Comparison of ENCODE assay signal across 1 cellular context in genomic region chr17:44775136-44775837, GRCh38.
TF ChIP-seq lines count a peak whose summit lies in the region.

No MANE protein-coding gene starts in this region.

TF ChIP-seq in HepG2, 621 proteins besides CTCF, POLR2A, EP300 and RAD21 (continued from another document and continues in another):
- TF ChIP-seq TARDBP (CRISPR knock-in tag; IDR thresholded peaks at IDR 0.05), result peak; percentile 18; the same call in 1 of the 2 replicates
- 0 out of 2 replicates have a peak, but pooled peaks have one; percentile 25 for TF ChIP-seq ZNF160 (CRISPR knock-in tag; IDR thresholded peaks at IDR 0.05)
- TF ChIP-seq MEF2D (CRISPR knock-in tag; IDR thresholded peaks at IDR 0.05), result 0 out of 2 replicates have a peak, but pooled peaks have one; percentile 19
- TF ChIP-seq RNF2 (conservative IDR thresholded peaks at IDR 0.05; ENCODE audit: low read depth), result peak; percentile 51; the same call in 1 of the 2 replicates
- no peak for TF ChIP-seq PRDM4 (CRISPR knock-in tag; IDR thresholded peaks at IDR 0.05; ENCODE audit: borderline replicate concordance)
- TF ChIP-seq ATF7 (IDR thresholded peaks at IDR 0.05), result no peak
- peak; percentile 83; the same call in 1 of the 2 replicates for TF ChIP-seq ATF7 (CRISPR knock-in tag; IDR thresholded peaks at IDR 0.05)
- TF ChIP-seq TCF7 (IDR thresholded peaks at IDR 0.05; ENCODE audit: low read depth), result no peak
- no peak for TF ChIP-seq ZNF792 (CRISPR knock-in tag; IDR thresholded peaks at IDR 0.05)
- peak; percentile 60 for TF ChIP-seq ZGPAT (CRISPR knock-in tag; IDR thresholded peaks at IDR 0.05)
- peak; percentile 13 for TF ChIP-seq XRCC5 (optimal IDR thresholded peaks at IDR 0.05; ENCODE audit: low read length)
- TF ChIP-seq CBX1 (IDR thresholded peaks at IDR 0.05; ENCODE audit: low read depth), result peak; percentile 36
- peak; percentile 75; the same call in 1 of the 2 replicates for TF ChIP-seq ZNF749 (CRISPR knock-in tag; IDR thresholded peaks at IDR 0.05; ENCODE audit: borderline replicate concordance)
- peak; percentile 87; the same call in 1 of the 2 replicates for TF ChIP-seq TEAD2 (CRISPR knock-in tag; IDR thresholded peaks at IDR 0.05)
- no peak for TF ChIP-seq MTF2 (CRISPR knock-in tag; IDR thresholded peaks at IDR 0.05; ENCODE audit: borderline replicate concordance)
- TF ChIP-seq SP1 (IDR thresholded peaks at IDR 0.05), result 0 out of 2 replicates have a peak, but pooled peaks have one; percentile 20
- peak; percentile 83 for TF ChIP-seq SP1 (CRISPR knock-in tag; IDR thresholded peaks at IDR 0.05)
- peak; percentile 72; the same call in 1 of the 2 replicates for TF ChIP-seq HES4 (CRISPR knock-in tag; IDR thresholded peaks at IDR 0.05; ENCODE audit: borderline replicate concordance)
- peak; percentile 67; the same call in 1 of the 2 replicates for TF ChIP-seq IRX3 (CRISPR knock-in tag; IDR thresholded peaks at IDR 0.05; ENCODE audit: borderline replicate concordance, low read depth)
- TF ChIP-seq, protein P1, sequence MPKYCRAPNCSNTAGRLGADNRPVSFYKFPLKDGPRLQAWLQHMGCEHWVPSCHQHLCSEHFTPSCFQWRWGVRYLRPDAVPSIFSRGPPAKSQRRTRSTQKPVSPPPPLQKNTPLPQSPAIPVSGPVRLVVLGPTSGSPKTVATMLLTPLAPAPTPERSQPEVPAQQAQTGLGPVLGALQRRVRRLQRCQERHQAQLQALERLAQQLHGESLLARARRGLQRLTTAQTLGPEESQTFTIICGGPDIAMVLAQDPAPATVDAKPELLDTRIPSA (CRISPR knock-in tag; IDR thresholded peaks at IDR 0.05; ENCODE audit: borderline replicate concordance), result no peak
- no peak for TF ChIP-seq NAIF1 (CRISPR knock-in tag; IDR thresholded peaks at IDR 0.05; ENCODE audit: borderline replicate concordance)
- peak; percentile 96; the same call in 2 of the 3 replicates for TF ChIP-seq MXI1 (IDR thresholded peaks at IDR 0.05; ENCODE audit: borderline replicate concordance, low read depth, low read length)
- TF ChIP-seq GABPB1 (CRISPR knock-in tag; IDR thresholded peaks at IDR 0.05), result peak; percentile 52; the same call in 1 of the 2 replicates
- TF ChIP-seq, protein P2, sequence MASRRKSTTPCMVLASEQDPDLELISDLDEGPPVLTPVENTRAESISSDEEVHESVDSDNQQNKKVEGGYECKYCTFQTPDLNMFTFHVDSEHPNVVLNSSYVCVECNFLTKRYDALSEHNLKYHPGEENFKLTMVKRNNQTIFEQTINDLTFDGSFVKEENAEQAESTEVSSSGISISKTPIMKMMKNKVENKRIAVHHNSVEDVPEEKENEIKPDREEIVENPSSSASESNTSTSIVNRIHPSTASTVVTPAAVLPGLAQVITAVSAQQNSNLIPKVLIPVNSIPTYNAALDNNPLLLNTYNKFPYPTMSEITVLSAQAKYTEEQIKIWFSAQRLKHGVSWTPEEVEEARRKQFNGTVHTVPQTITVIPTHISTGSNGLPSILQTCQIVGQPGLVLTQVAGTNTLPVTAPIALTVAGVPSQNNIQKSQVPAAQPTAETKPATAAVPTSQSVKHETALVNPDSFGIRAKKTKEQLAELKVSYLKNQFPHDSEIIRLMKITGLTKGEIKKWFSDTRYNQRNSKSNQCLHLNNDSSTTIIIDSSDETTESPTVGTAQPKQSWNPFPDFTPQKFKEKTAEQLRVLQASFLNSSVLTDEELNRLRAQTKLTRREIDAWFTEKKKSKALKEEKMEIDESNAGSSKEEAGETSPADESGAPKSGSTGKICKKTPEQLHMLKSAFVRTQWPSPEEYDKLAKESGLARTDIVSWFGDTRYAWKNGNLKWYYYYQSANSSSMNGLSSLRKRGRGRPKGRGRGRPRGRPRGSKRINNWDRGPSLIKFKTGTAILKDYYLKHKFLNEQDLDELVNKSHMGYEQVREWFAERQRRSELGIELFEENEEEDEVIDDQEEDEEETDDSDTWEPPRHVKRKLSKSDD (CRISPR knock-in tag; IDR thresholded peaks at IDR 0.05; ENCODE audit: low read depth), result peak; percentile 80; the same call in 1 of the 2 replicates
- TF ChIP-seq BORCS8-MEF2B (CRISPR knock-in tag; IDR thresholded peaks at IDR 0.05), result peak; percentile 67; the same call in 1 of the 2 replicates
- TF ChIP-seq, protein P3, sequence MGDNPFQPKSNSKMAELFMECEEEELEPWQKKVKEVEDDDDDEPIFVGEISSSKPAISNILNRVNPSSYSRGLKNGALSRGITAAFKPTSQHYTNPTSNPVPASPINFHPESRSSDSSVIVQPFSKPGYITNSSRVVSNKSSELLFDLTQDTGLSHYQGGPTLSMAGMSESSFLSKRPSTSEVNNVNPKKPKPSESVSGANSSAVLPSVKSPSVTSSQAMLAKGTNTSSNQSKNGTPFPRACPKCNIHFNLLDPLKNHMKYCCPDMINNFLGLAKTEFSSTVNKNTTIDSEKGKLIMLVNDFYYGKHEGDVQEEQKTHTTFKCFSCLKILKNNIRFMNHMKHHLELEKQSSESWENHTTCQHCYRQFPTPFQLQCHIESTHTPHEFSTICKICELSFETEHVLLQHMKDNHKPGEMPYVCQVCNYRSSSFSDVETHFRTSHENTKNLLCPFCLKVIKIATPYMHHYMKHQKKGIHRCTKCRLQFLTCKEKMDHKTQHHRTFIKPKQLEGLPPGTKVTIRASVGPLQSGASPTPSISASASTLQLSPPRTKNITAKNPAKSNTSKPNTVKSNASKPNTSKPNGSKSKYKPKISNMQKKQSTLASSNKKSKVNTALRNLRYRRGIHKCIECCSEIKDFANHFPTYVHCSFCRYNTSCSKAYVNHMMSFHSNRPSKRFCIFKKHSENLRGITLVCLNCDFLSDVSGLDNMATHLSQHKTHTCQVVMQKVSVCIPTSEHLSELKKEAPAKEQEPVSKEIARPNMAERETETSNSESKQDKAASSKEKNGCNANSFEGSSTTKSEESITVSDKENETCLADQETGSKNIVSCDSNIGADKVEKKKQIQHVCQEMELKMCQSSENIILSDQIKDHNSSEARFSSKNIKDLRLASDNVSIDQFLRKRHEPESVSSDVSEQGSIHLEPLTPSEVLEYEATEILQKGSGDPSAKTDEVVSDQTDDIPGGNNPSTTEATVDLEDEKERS (CRISPR knock-in tag; IDR thresholded peaks at IDR 0.05), result 0 out of 2 replicates have a peak, but pooled peaks have one; percentile 10
- no peak for TF ChIP-seq FOXK2 (IDR thresholded peaks at IDR 0.05)
- peak; percentile 60; the same call in 1 of the 2 replicates for TF ChIP-seq ZNF740 (CRISPR knock-in tag; IDR thresholded peaks at IDR 0.05)
- TF ChIP-seq ZNF501 (CRISPR knock-in tag; IDR thresholded peaks at IDR 0.05), result no peak
- TF ChIP-seq, protein P4, sequence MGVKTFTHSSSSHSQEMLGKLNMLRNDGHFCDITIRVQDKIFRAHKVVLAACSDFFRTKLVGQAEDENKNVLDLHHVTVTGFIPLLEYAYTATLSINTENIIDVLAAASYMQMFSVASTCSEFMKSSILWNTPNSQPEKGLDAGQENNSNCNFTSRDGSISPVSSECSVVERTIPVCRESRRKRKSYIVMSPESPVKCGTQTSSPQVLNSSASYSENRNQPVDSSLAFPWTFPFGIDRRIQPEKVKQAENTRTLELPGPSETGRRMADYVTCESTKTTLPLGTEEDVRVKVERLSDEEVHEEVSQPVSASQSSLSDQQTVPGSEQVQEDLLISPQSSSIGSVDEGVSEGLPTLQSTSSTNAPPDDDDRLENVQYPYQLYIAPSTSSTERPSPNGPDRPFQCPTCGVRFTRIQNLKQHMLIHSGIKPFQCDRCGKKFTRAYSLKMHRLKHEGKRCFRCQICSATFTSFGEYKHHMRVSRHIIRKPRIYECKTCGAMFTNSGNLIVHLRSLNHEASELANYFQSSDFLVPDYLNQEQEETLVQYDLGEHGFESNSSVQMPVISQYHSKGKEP (CRISPR knock-in tag; IDR thresholded peaks at IDR 0.05), result no peak
- peak; percentile 61 for TF ChIP-seq ZNF605 (CRISPR knock-in tag; IDR thresholded peaks at IDR 0.05)
- no peak for TF ChIP-seq SOX13 (IDR thresholded peaks at IDR 0.05)
- TF ChIP-seq SOX13 (CRISPR knock-in tag; conservative IDR thresholded peaks at IDR 0.05 in 1 of 2, IDR thresholded peaks at IDR 0.05 in 1 of 2), result peak in 1 of 2 experiments; percentile 11; a peak in 1 of 4 replicates
- 0 out of 2 replicates have a peak, but pooled peaks have one; percentile 81 for TF ChIP-seq HIVEP1 (CRISPR knock-in tag; IDR thresholded peaks at IDR 0.05)
- TF ChIP-seq ZSCAN21 (CRISPR knock-in tag; IDR thresholded peaks at IDR 0.05; ENCODE audit: borderline replicate concordance), result peak; percentile 83
- no peak; the same call in 1 of the 2 replicates for TF ChIP-seq ZNF317 (CRISPR knock-in tag; IDR thresholded peaks at IDR 0.05)
- no peak for TF ChIP-seq CCDC6 (CRISPR knock-in tag; IDR thresholded peaks at IDR 0.05)
- no peak for TF ChIP-seq ZNF839 (CRISPR knock-in tag; IDR thresholded peaks at IDR 0.05; ENCODE audit: borderline replicate concordance)
- peak; percentile 90 for TF ChIP-seq SAP130 (CRISPR knock-in tag; IDR thresholded peaks at IDR 0.05; ENCODE audit: low read depth)
- peak; percentile 94 for TF ChIP-seq ZNF687 (CRISPR knock-in tag; IDR thresholded peaks at IDR 0.05)
- no peak for TF ChIP-seq SATB2 (CRISPR knock-in tag; IDR thresholded peaks at IDR 0.05)
- TF ChIP-seq SIN3A (IDR thresholded peaks at IDR 0.05; ENCODE audit: borderline replicate concordance, low read depth, low read length), result peak; percentile 61; the same call in 1 of the 2 replicates
- no peak for TF ChIP-seq GTF3A (CRISPR knock-in tag; conservative IDR thresholded peaks at IDR 0.05)
- TF ChIP-seq ATM (IDR thresholded peaks at IDR 0.05; ENCODE audit: borderline replicate concordance), result no peak
- 0 out of 2 replicates have a peak, but pooled peaks have one; percentile 66 for TF ChIP-seq ZNF510 (CRISPR knock-in tag; IDR thresholded peaks at IDR 0.05; ENCODE audit: low read depth)
- no peak for TF ChIP-seq FOXO1 (CRISPR knock-in tag; IDR thresholded peaks at IDR 0.05)
- TF ChIP-seq KDM5B (CRISPR knock-in tag; IDR thresholded peaks at IDR 0.05; ENCODE audit: borderline replicate concordance), result peak; percentile 87; the same call in 1 of the 2 replicates
